2 cellular contexts compared by ENCODE assay signal in genomic region chr3:192155194-192155593, GRCh38.
TF ChIP-seq lines count a peak whose summit lies in the region.

No MANE protein-coding gene starts in this region.

TF ChIP-seq in GM23338, 12 proteins besides CTCF, POLR2A, EP300 and RAD21:
- TF ChIP-seq ZNF462 (CRISPR knock-in tag; IDR thresholded peaks at IDR 0.05) (no peak), STAT1 (IDR thresholded peaks at IDR 0.05; ENCODE audit: unreplicated experiment) (no peak), POLR2AphosphoS5 (IDR thresholded peaks at IDR 0.05; ENCODE audit: low read depth) (no peak)
- TF ChIP-seq, protein P1, sequence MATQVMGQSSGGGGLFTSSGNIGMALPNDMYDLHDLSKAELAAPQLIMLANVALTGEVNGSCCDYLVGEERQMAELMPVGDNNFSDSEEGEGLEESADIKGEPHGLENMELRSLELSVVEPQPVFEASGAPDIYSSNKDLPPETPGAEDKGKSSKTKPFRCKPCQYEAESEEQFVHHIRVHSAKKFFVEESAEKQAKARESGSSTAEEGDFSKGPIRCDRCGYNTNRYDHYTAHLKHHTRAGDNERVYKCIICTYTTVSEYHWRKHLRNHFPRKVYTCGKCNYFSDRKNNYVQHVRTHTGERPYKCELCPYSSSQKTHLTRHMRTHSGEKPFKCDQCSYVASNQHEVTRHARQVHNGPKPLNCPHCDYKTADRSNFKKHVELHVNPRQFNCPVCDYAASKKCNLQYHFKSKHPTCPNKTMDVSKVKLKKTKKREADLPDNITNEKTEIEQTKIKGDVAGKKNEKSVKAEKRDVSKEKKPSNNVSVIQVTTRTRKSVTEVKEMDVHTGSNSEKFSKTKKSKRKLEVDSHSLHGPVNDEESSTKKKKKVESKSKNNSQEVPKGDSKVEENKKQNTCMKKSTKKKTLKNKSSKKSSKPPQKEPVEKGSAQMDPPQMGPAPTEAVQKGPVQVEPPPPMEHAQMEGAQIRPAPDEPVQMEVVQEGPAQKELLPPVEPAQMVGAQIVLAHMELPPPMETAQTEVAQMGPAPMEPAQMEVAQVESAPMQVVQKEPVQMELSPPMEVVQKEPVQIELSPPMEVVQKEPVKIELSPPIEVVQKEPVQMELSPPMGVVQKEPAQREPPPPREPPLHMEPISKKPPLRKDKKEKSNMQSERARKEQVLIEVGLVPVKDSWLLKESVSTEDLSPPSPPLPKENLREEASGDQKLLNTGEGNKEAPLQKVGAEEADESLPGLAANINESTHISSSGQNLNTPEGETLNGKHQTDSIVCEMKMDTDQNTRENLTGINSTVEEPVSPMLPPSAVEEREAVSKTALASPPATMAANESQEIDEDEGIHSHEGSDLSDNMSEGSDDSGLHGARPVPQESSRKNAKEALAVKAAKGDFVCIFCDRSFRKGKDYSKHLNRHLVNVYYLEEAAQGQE (IDR thresholded peaks at IDR 0.05; ENCODE audit: unreplicated experiment): no peak
TF ChIP-seq in GM23338: peak in this region for 0.

TF ChIP-seq in neural cell, 6 proteins besides CTCF, POLR2A, EP300 and RAD21 (continued from another document):
- TF ChIP-seq EZH2 (IDR thresholded peaks at IDR 0.05; ENCODE audit: borderline replicate concordance, insufficient read depth, low read length, poor library complexity, severe bottlenecking) (no peak), MXI1 (conservative IDR thresholded peaks at IDR 0.05; ENCODE audit: poor library complexity, severe bottlenecking) (no peak), POLR2AphosphoS5 (IDR thresholded peaks at IDR 0.05) (no peak)
- TF ChIP-seq, protein P1 (IDR thresholded peaks at IDR 0.05; ENCODE audit: borderline replicate concordance): no peak
TF ChIP-seq in neural cell: peak in this region for 0.
